Comparison of ENCODE assay signal across 22 cellular contexts in genomic region chr5:11310158-11310557, GRCh38.
"Had no signal": no experiment of that assay in that cellular context is flagged by ENCODE, and none has a peak within 500 bp of the region (broad histone marks: within the 10 kb centered on the region; RNA-seq: fewer than 3 reads in every experiment).

No MANE protein-coding gene starts in this region.

- H3K9me3 ChIP-seq: colonic mucosa, gastroesophageal sphincter, lower lobe of right lung, mucosa of descending colon had no signal

- H3K36me3 ChIP-seq: colonic mucosa, gastroesophageal sphincter, heart right ventricle, left lung, lower lobe of right lung had no signal

- H3K27me3 ChIP-seq: colonic mucosa, foreskin keratinocyte, heart right ventricle, left lung had no signal

- H3K27ac ChIP-seq: colonic mucosa, epithelial cell of prostate, foreskin keratinocyte, gastroesophageal sphincter, heart right ventricle, left lung, lower lobe of right lung had no signal

- ATAC-seq: effector memory CD8-positive, alpha-beta T cell; esophagus mucosa; foreskin keratinocyte; gastroesophageal sphincter; left lung; mucosa of descending colon had no signal

- H3K4me3 ChIP-seq: colonic mucosa, gastroesophageal sphincter, heart right ventricle, left lung, lower lobe of right lung, mucosa of descending colon had no signal

- DNase-seq: colonic mucosa; cortex of kidney; effector CD8-positive, alpha-beta T cell; effector memory CD8-positive, alpha-beta T cell; endodermal cell; erythroblast; foreskin keratinocyte; heart right ventricle; hippocampal formation; left cardiac atrium; left lung; lower lobe of right lung; mesenchymal stem cell; mucosa of descending colon; naive B cell had no signal

- FAIRE-seq: endometrium, frontal cortex, islet of Langerhans, keratinocyte had no signal
